In the genomic region with DNA sequence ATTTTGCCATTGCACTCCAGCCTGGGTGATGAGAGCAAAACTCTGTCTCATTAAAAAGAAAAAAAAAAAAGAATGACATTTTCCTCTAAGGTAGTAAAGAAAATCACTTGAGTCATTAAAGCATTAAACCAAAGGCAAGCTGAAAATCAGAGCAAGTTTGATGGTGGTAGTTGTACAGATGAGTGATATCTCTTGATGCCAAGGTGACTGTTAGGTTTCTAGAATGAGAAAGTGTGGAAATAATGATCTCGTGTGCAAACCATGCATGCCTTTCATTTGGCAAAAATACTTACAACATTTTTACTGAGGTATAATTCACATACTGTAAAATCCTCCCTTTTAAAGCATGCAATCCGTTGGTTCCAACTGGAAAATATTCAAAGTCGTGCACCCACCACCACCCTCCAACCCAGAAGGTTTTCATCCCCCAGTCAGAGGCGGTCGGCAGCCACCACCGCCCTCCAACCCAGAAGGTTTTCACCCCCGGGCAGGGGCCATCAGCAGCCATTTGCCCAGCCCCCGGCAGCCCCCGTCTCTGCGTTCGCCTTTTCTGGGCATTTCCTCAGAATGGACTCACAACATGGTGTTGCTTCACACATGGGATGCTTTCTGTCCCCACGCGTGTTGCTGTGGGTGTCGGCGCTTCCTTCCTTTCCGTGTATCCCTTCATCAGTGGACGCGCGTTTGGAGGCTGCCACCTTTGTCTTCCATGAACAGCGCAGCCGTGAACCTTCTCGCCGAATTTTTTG, we compare ENCODE assay signal across 18 cellular contexts.
A peak's percentile ranks its signal among the peaks of the same experiment; 100 is the strongest.
DNase-seq lines count a peak whose midpoint lies in the region; ATAC-seq and TF ChIP-seq lines count a peak whose summit lies in the region.
"Had no signal": no experiment of that assay in that cellular context is flagged by ENCODE, and none has a peak within 500 bp of the region (broad histone marks: within the 10 kb centered on the region; RNA-seq: fewer than 3 reads in every experiment).

No MANE protein-coding gene starts in this region.

- peaks cover 3% of the 10 kb centered on the region for H3K4me1 Mint-ChIP-seq in activated naive CD4-positive, alpha-beta T cell treated with anti-CD3 and anti-CD28 coated beads, Interleukin-2, amount 10 ng/mL, durations not matched to agents 7 days and 5 days

- H3K4me3 ChIP-seq in right atrium auricular region (no peak overlapping the region), Panc1 (ENCODE audit: low read depth in 2 of 2, low read length in 2 of 2) (no peak overlapping the region), stomach (no peak overlapping the region)
- H3K4me3 ChIP-seq: ascending aorta, tibial nerve had no signal

- CTCF ChIA-PET in Panc1 (lab: Charles Lee): no interaction called here
- CTCF ChIA-PET in activated naive CD4-positive, alpha-beta T cell treated with anti-CD3 and anti-CD28 coated beads, Interleukin-2, amount 10 ng/mL, durations not matched to agents 7 days and 5 days (lab: Charles Lee): no interaction called here

- H3K27ac Mint-ChIP-seq in activated naive CD4-positive, alpha-beta T cell treated with anti-CD3 and anti-CD28 coated beads, Interleukin-2, amount 10 ng/mL, durations not matched to agents 7 days and 5 days: no peak overlapping the region
- H3K27ac Mint-ChIP-seq: activated CD8-positive, alpha-beta T cell treated with anti-CD3 and anti-CD28 coated beads for 36 hours; activated T-helper 2 cell treated with anti-CD3 and anti-CD28 coated beads, Interferon-gamma antibody, Interleukin-2, Interleukin-4, amounts not matched to agents 10 μg/mL and 5 μg/mL and 100 μg/mL, durations not matched to agents 14 hours and 24 hours and 36 hours; naive thymus-derived CD4-positive, alpha-beta T cell had no signal

- TF ChIP-seq POLR2A in stomach (IDR thresholded peaks at IDR 0.05): no peak

- TF ChIP-seq EP300 in stomach (IDR thresholded peaks at IDR 0.05): no peak

- no peaks in the 10 kb centered on the region for H3K36me3 ChIP-seq in right atrium auricular region
- H3K36me3 ChIP-seq in Panc1 (ENCODE audit: control insufficient read depth, insufficient read depth, low read length): no peaks in the 10 kb centered on the region
- H3K36me3 ChIP-seq in stomach: peaks cover 0 to 4% (median 2%) of the 10 kb centered on the region in 4 donors

- H3K9me3 ChIP-seq in right atrium auricular region (no peaks in the 10 kb centered on the region), Panc1 (ENCODE audit: control insufficient read depth, insufficient read depth, low read depth, low read length) (no peaks in the 10 kb centered on the region), stomach (no peaks in the 10 kb centered on the region)
- H3K9me3 ChIP-seq: ascending aorta, tibial nerve had no signal

- peaks cover 1% of the 10 kb centered on the region for H3K36me3 Mint-ChIP-seq in activated naive CD4-positive, alpha-beta T cell treated with anti-CD3 and anti-CD28 coated beads, Interleukin-2, amount 10 ng/mL, durations not matched to agents 7 days and 5 days

- BruUV-seq in Panc1 (replicated peaks; lab: Mats Ljungman, UMichigan): no TSS peak

- H3K4me1 ChIP-seq in right atrium auricular region (peaks cover 0 to 50% of the 10 kb centered on the region in 2 donors), Panc1 (ENCODE audit: control insufficient read depth, insufficient read depth, low read length) (peaks cover 4% of the 10 kb centered on the region; the same call in 1 of the 2 replicates), stomach (peaks cover 0 to 22% (median 12%) of the 10 kb centered on the region in 4 donors)
- H3K4me1 ChIP-seq: ascending aorta had no signal

- H3K27ac ChIP-seq in right atrium auricular region (no peak overlapping the region), Panc1 (ENCODE audit: low read length) (0 out of 2 replicates have a peak overlapping the region, but pooled peaks have one; percentile 34), stomach (no peak overlapping the region)
- H3K27ac ChIP-seq: ascending aorta, tibial nerve had no signal

- ATAC-seq in left ventricle myocardium superior (no peak), Panc1 (no peak)
- ATAC-seq: activated CD8-positive, alpha-beta T cell treated with anti-CD3 and anti-CD28 coated beads for 36 hours; left colon; naive thymus-derived CD4-positive, alpha-beta T cell had no signal

- no peak overlapping the region for H3K4me3 Mint-ChIP-seq in activated naive CD4-positive, alpha-beta T cell treated with anti-CD3 and anti-CD28 coated beads, Interleukin-2, amount 10 ng/mL, durations not matched to agents 7 days and 5 days
- H3K4me3 Mint-ChIP-seq: activated CD8-positive, alpha-beta T cell treated with anti-CD3 and anti-CD28 coated beads for 36 hours; naive thymus-derived CD4-positive, alpha-beta T cell had no signal

- no peaks in the 10 kb centered on the region for H3K27me3 ChIP-seq in right atrium auricular region
- H3K27me3 ChIP-seq in Panc1 (ENCODE audit: control insufficient read depth, insufficient read depth, low read length): no peaks in the 10 kb centered on the region
- H3K27me3 ChIP-seq in stomach: no peaks in the 10 kb centered on the region
- H3K27me3 ChIP-seq: ascending aorta, tibial nerve had no signal

- DNase-seq in right atrium auricular region (ENCODE audit: low spot score): peak; percentile 54
- DNase-seq in left ventricle myocardium superior: no peak
- DNase-seq in Panc1 (ENCODE audit: low read depth, low spot score): no peak
- DNase-seq in kidney glomerular epithelial cell (lab: John Stamatoyannopoulos, UW): peak; percentile 46
- peak; percentile 16 for DNase-seq in stomach
- DNase-seq in SW480 (ENCODE audit: low spot score): no peak
- no peak for DNase-seq in activated naive CD4-positive, alpha-beta T cell treated with anti-CD3 and anti-CD28 coated beads, Interleukin-2, amount 10 ng/mL, durations not matched to agents 7 days and 5 days
- DNase-seq in KG1 (lab: John Stamatoyannopoulos, UW): no peak
- DNase-seq: activated CD8-positive, alpha-beta T cell treated with anti-CD3 and anti-CD28 coated beads for 36 hours; GDM1; left colon; naive thymus-derived CD4-positive, alpha-beta T cell; NCI-H1048; SIG-M5; stimulated activated CD4-positive, alpha-beta T cell treated with anti-CD3 and anti-CD28 coated beads, Interleukin-4, amount 100 ng/mL, for 1 hour had no signal

- in situ Hi-C loops in Panc1 (cut with HindIII; ENCODE audit: low pct_unique_long_range_greater_than_20kb, low sequenced_read_pairs): no loop called here

- no peaks in the 10 kb centered on the region for H3K9me3 Mint-ChIP-seq in activated naive CD4-positive, alpha-beta T cell treated with anti-CD3 and anti-CD28 coated beads, Interleukin-2, amount 10 ng/mL, durations not matched to agents 7 days and 5 days
- H3K9me3 Mint-ChIP-seq: activated CD8-positive, alpha-beta T cell treated with anti-CD3 and anti-CD28 coated beads for 36 hours; activated T-helper 2 cell treated with anti-CD3 and anti-CD28 coated beads, Interferon-gamma antibody, Interleukin-2, Interleukin-4, amounts not matched to agents 10 μg/mL and 5 μg/mL and 100 μg/mL, durations not matched to agents 14 hours and 24 hours and 36 hours; naive thymus-derived CD4-positive, alpha-beta T cell had no signal

- POLR2A ChIA-PET in Panc1 (lab: Charles Lee): no interaction called here

- intact Hi-C loops in left ventricle myocardium superior (cut with micrococcal nuclease): no loop called here
- intact Hi-C loops in Panc1 (cut with micrococcal nuclease; ENCODE audit: unreplicated experiment): no loop called here
- intact Hi-C loops in stomach (cut with DNase I; ENCODE audit: low total_unique reads): no loop called here

- H3K27me3 Mint-ChIP-seq in activated naive CD4-positive, alpha-beta T cell treated with anti-CD3 and anti-CD28 coated beads, Interleukin-2, amount 10 ng/mL, durations not matched to agents 7 days and 5 days: no peaks in the 10 kb centered on the region
- H3K27me3 Mint-ChIP-seq: activated CD8-positive, alpha-beta T cell treated with anti-CD3 and anti-CD28 coated beads for 36 hours; naive thymus-derived CD4-positive, alpha-beta T cell had no signal

- no peak for TF ChIP-seq CTCF in right atrium auricular region (IDR thresholded peaks at IDR 0.05)
- TF ChIP-seq CTCF in Panc1 (IDR thresholded peaks at IDR 0.05): no peak
- TF ChIP-seq CTCF in stomach (IDR thresholded peaks at IDR 0.05): no peak

- 90 to 96% (median 92%) methylated on average over 23 of the region's 23 CpGs for WGBS in stomach, 5 donors

Comparison
In these comparisons a context has a peak if more than half of its experiments do, and no peak if none do; other contexts are left out.
1. DNase-seq: peak in right atrium auricular region (single experiment), kidney glomerular epithelial cell (single experiment) and stomach (single experiment); none in left ventricle myocardium superior (single experiment), Panc1 (single experiment), SW480 (single experiment), activated naive CD4-positive, alpha-beta T cell treated with anti-CD3 and anti-CD28 coated beads, Interleukin-2, amount 10 ng/mL, durations not matched to agents 7 days and 5 days (single experiment) and KG1 (single experiment).